ENCODE assay signal across 15 cellular contexts in the genomic region with DNA sequence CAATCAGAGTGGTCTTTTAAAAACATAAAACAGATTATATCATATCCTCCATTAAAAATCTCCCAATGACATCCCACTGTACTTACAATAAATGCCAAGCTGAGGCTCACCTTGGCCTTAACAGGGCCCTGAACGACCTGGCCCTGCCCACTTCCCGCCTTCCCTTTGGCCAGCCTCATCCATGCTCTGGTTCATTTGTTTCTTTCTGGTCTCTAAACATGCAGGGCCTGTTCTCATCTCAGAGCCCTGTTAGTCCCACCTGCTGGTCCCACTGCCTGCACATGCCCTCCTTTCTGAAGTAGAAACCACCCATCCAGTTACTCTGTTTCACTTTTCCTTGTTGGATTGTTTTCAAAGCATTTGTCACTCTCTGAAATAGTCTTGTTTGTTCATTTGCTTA.
A peak's percentile ranks its signal among the peaks of the same experiment; 100 is the strongest.
DNase-seq lines count a peak whose midpoint lies in the region; ATAC-seq and TF ChIP-seq lines count a peak whose summit lies in the region.
"Had no signal": no experiment of that assay in that cellular context is flagged by ENCODE, and none has a peak within 500 bp of the region (broad histone marks: within the 10 kb centered on the region; RNA-seq: fewer than 3 reads in every experiment).

No MANE protein-coding gene starts in this region.

- H3K4me3 ChIP-seq in esophagus muscularis mucosa (no peak overlapping the region), mesendoderm (ENCODE audit: low read length) (no peak overlapping the region), tibial artery (no peak overlapping the region)
- H3K4me3 ChIP-seq: GM23248, HAP-1 had no signal

- peak; percentile 28 for DNase-seq in Caki2 (ENCODE audit: low read depth)
- DNase-seq in NCI-H69 (lab: John Stamatoyannopoulos, UW) = peak; percentile 24
- DNase-seq in esophagus muscularis mucosa (ENCODE audit: extremely low spot score) = peak; percentile 82
- DNase-seq in mesendoderm = peak; percentile 33
- no peak for DNase-seq in tibial artery
- DNase-seq in NCI-H1048 (lab: John Stamatoyannopoulos, UW) = no peak
- DNase-seq: BE2C; Caco-2; CD8-positive, alpha-beta memory T cell; DMS53; GF-D8; GM23248; IMR-90 had no signal

- H3K4me2 ChIP-seq in mesendoderm (ENCODE audit: low read length) = no peak overlapping the region

- no peaks in the 10 kb centered on the region for H3K79me2 ChIP-seq in mesendoderm (ENCODE audit: control insufficient read depth, insufficient read depth, low read length)

- intact Hi-C loops in esophagus muscularis mucosa (cut with DNase I) = no loop called here
- intact Hi-C loops in tibial artery (cut with DNase I; ENCODE audit: low total_unique reads) = no loop called here

- TF ChIP-seq CTCF in esophagus muscularis mucosa (IDR thresholded peaks at IDR 0.05) (no peak), tibial artery (IDR thresholded peaks at IDR 0.05) (no peak)

- H2BK5ac ChIP-seq in mesendoderm (ENCODE audit: low read length) = peak overlapping the region; percentile 27

- TF ChIP-seq EP300 in esophagus muscularis mucosa (IDR thresholded peaks at IDR 0.05) = no peak

- H3K27ac ChIP-seq in esophagus muscularis mucosa (replicated peaks in 1 of 4) (no peak overlapping the region), mesendoderm (ENCODE audit: low read depth, low read length) (no peak overlapping the region), tibial artery (no peak overlapping the region)
- H3K27ac ChIP-seq: GM23248 had no signal

- no peaks in the 10 kb centered on the region for H3K79me1 ChIP-seq in mesendoderm (ENCODE audit: low read length)

- H2BK120ac ChIP-seq in mesendoderm (ENCODE audit: low read depth, low read length) = no peak overlapping the region

- H3K27me3 ChIP-seq in esophagus muscularis mucosa = no peaks in the 10 kb centered on the region
- no peaks in the 10 kb centered on the region for H3K27me3 ChIP-seq in mesendoderm (ENCODE audit: insufficient read depth, low read length, poor library complexity)
- H3K27me3 ChIP-seq in tibial artery = no peaks in the 10 kb centered on the region
- H3K27me3 ChIP-seq: BE2C had no signal

- no peak overlapping the region for H4K8ac ChIP-seq in mesendoderm (ENCODE audit: low read depth, low read length)

- no peak overlapping the region for H4K5ac ChIP-seq in mesendoderm (ENCODE audit: low read length)

- H3K23ac ChIP-seq in mesendoderm (ENCODE audit: low read length) = no peak overlapping the region

- peak overlapping the region; percentile 17 for H3K56ac ChIP-seq in mesendoderm (ENCODE audit: low read length)

- no peak overlapping the region for H3K18ac ChIP-seq in mesendoderm (ENCODE audit: low read length)

- ATAC-seq in GM18868 (IDR thresholded peaks at IDR 0.05; ENCODE audit: unreplicated experiment) = no peak

- H3K4ac ChIP-seq in mesendoderm (ENCODE audit: low read depth, low read length) = no peak overlapping the region

- no peaks in the 10 kb centered on the region for H3K4me1 ChIP-seq in esophagus muscularis mucosa
- H3K4me1 ChIP-seq in mesendoderm (ENCODE audit: control insufficient read depth, low read depth, low read length) = peaks cover 6% of the 10 kb centered on the region
- no peaks in the 10 kb centered on the region for H3K4me1 ChIP-seq in tibial artery
- H3K4me1 ChIP-seq: BE2C, Caco-2, HAP-1 had no signal

- H2BK15ac ChIP-seq in mesendoderm (replicated peaks; ENCODE audit: low read depth) = no peak overlapping the region

- no peak overlapping the region for H2AK5ac ChIP-seq in mesendoderm (ENCODE audit: low read length)

- in situ Hi-C loops in Caki2 (cut with HindIII; ENCODE audit: low pct_unique_long_range_greater_than_20kb, low sequenced_read_pairs) = no loop called here

- 57% methylated on average over 2 of the region's 2 CpGs for WGBS in esophagus muscularis mucosa
- no CpG with 5 or more reads among the region's 2 CpGs for WGBS in mesendoderm (ENCODE audit: extremely low coverage, insufficient coverage, low lambda C conversion rate)

- TF ChIP-seq POLR2A in esophagus muscularis mucosa (IDR thresholded peaks at IDR 0.05; ENCODE audit: low read depth) = no peak

- H3K36me3 ChIP-seq in esophagus muscularis mucosa (no peaks in the 10 kb centered on the region), mesendoderm (ENCODE audit: control insufficient read depth, insufficient read depth, low read length) (no peaks in the 10 kb centered on the region), tibial artery (no peaks in the 10 kb centered on the region)
- H3K36me3 ChIP-seq: BE2C, HAP-1 had no signal

- H3K9me3 ChIP-seq in esophagus muscularis mucosa (peaks cover 0 to 7% (median 3%) of the 10 kb centered on the region in 4 donors), tibial artery (no peaks in the 10 kb centered on the region)
- H3K9me3 ChIP-seq: BE2C, Caco-2, HAP-1 had no signal

- H3K9ac ChIP-seq in mesendoderm (ENCODE audit: low read length) = no peak overlapping the region
- H3K9ac ChIP-seq: GM23248 had no signal

Comparison
In these comparisons a context has a peak if more than half of its experiments do, and no peak if none do; other contexts are left out.
1. DNase-seq: peak in Caki2 (single experiment), NCI-H69 (single experiment), esophagus muscularis mucosa (single experiment) and mesendoderm (single experiment); none in tibial artery (0 of 2) and NCI-H1048 (single experiment).